Comparison of ENCODE assay signal across 8 cellular contexts in the genomic region with DNA sequence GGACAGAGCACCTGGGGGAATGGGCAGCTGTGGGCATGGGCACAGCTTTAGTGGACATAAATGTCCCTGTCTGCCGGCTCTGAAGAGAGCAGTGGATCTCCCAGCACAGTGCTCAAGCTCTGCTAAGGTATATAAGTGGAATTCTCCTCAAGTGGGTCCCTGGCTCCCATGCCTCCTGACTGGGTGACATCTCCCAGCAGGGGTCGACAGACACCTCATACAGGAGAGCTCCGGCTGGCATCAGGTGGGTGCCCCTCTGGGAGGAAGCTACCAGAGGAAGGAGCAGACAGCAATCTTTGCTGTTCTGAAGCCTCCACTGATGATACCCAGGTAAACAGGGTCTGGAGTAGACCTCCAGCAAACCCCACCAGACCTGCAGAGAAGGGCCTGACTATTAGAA. TPM values are rescaled to one million over a fixed set of nuclear protein-coding genes. Genes with fewer than 3 reads are reported as not detected.
"Had no signal": no experiment of that assay in that cellular context is flagged by ENCODE, and none has a peak within 500 bp of the region (broad histone marks: within the 10 kb centered on the region; RNA-seq: fewer than 3 reads in every experiment).

No MANE protein-coding gene starts in this region.

- FAIRE-seq: HTR-8/SVneo, K562 had no signal

- ATAC-seq: K562 had no signal

- H3K4me2 ChIP-seq: KMS-11 had no signal

- DNase-seq: IMR-90, KBM-7, KG1 had no signal

- H3K9ac ChIP-seq: KMS-11 had no signal

- H3K4me3 ChIP-seq: K562 had no signal

- H3K27ac ChIP-seq: HL-60, KMS-11 had no signal

RNA-seq across cellular contexts. Expression of gene NUAK1, which starts 25.0 kb away (rescaled TPM):
- polyA plus RNA-seq: IgD-negative memory B cell, K562 had no signal
